Comparison of ENCODE assay signal across 12 cellular contexts in genomic region chr11:1880746-1881441, GRCh38. TPM values are rescaled to one million over a fixed set of nuclear protein-coding genes. Genes with fewer than 3 reads are reported as not detected.
DNase-seq lines count a peak whose midpoint lies in the region; ATAC-seq and TF ChIP-seq lines count a peak whose summit lies in the region.
"Had no signal": no experiment of that assay in that cellular context is flagged by ENCODE, and none has a peak within 500 bp of the region (broad histone marks: within the 10 kb centered on the region; RNA-seq: fewer than 3 reads in every experiment).

No MANE protein-coding gene starts in this region.

- no peak overlapping the region for H3K27ac Mint-ChIP-seq in activated CD8-positive, alpha-beta T cell treated with anti-CD3 and anti-CD28 coated beads, Interleukin-2, amount 10 ng/mL, durations not matched to agents 7 days and 5 days
- H3K27ac Mint-ChIP-seq in mesothelial cell of epicardium = peak overlapping the region; percentile 90

- no peak for TF ChIP-seq CTCF in mesothelial cell of epicardium (IDR thresholded peaks at IDR 0.05; ENCODE audit: unreplicated experiment)

- CTCF ChIA-PET in activated CD8-positive, alpha-beta T cell treated with anti-CD3 and anti-CD28 coated beads, Interleukin-2, amount 10 ng/mL, durations not matched to agents 7 days and 5 days (lab: Charles Lee) = interaction anchor here (1.8 to 2.4 kb wide), 6 partner anchors 25 to 270 kb away, joined by 7 to 23 read pairs (median 16); partner anchors contain the start of gene LSP1

- no peaks in the 10 kb centered on the region for H3K9me3 Mint-ChIP-seq in activated CD8-positive, alpha-beta T cell treated with anti-CD3 and anti-CD28 coated beads, Interleukin-2, amount 10 ng/mL, durations not matched to agents 7 days and 5 days (ENCODE audit: insufficient read depth)
- H3K9me3 Mint-ChIP-seq in mesothelial cell of epicardium = no peaks in the 10 kb centered on the region
- H3K9me3 Mint-ChIP-seq: central memory CD8-positive, alpha-beta T cell; naive thymus-derived CD4-positive, alpha-beta T cell had no signal

- H3K9ac ChIP-seq in subcutaneous abdominal adipose tissue (ENCODE audit: low read length in 5 of 5) = peak overlapping the region in 4 of 5 donors; percentile 22 to 71 (median 56)

- no peaks in the 10 kb centered on the region for H3K36me3 Mint-ChIP-seq in activated CD8-positive, alpha-beta T cell treated with anti-CD3 and anti-CD28 coated beads, Interleukin-2, amount 10 ng/mL, durations not matched to agents 7 days and 5 days (ENCODE audit: low read depth)
- no peaks in the 10 kb centered on the region for H3K36me3 Mint-ChIP-seq in mesothelial cell of epicardium

- peaks cover 2 to 38% (median 15%) of the 10 kb centered on the region in 5 donors for H3K27me3 ChIP-seq in subcutaneous abdominal adipose tissue (ENCODE audit: control insufficient read depth in 5 of 5, insufficient read depth in 4 of 5, low read length in 5 of 5)

- DNase-seq in activated CD4-positive, alpha-beta T cell treated with anti-CD3 and anti-CD28 coated beads for 48 hours = peak; percentile 2
- no peak for DNase-seq in activated CD4-positive, alpha-beta T cell treated with anti-CD3 and anti-CD28 coated beads, Interleukin-2, amount 50 U/mL, for 48 hours
- no peak for DNase-seq in activated CD8-positive, alpha-beta T cell treated with anti-CD3 and anti-CD28 coated beads, Interleukin-2, amount 10 ng/mL, durations not matched to agents 7 days and 5 days
- DNase-seq in mesothelial cell of epicardium (ENCODE audit: low spot score in 2 of 2, unreplicated experiment in 2 of 2) = peak in 1 of 2 experiments; percentile 12
- DNase-seq in substantia nigra (lab: John Stamatoyannopoulos, UW) = no peak
- no peak for DNase-seq in HuH-7 (ENCODE audit: low spot score)
- no peak for DNase-seq in left colon
- DNase-seq: ACHN had no signal

- H3K4me1 Mint-ChIP-seq in activated CD8-positive, alpha-beta T cell treated with anti-CD3 and anti-CD28 coated beads, Interleukin-2, amount 10 ng/mL, durations not matched to agents 7 days and 5 days (ENCODE audit: low read depth) = peaks cover 16% of the 10 kb centered on the region
- peaks cover 22% of the 10 kb centered on the region for H3K4me1 Mint-ChIP-seq in mesothelial cell of epicardium

- H3K27ac ChIP-seq in subcutaneous abdominal adipose tissue (ENCODE audit: low read depth, low read length) = peak overlapping the region; percentile 95
- H3K27ac ChIP-seq in substantia nigra (ENCODE audit: low read depth, low read length, poor library complexity, severe bottlenecking) = no peak overlapping the region

- no peaks in the 10 kb centered on the region for H3K9me3 ChIP-seq in subcutaneous abdominal adipose tissue (ENCODE audit: control insufficient read depth in 5 of 5, low read length in 5 of 5)

- H3K4me3 Mint-ChIP-seq in activated CD8-positive, alpha-beta T cell treated with anti-CD3 and anti-CD28 coated beads, Interleukin-2, amount 10 ng/mL, durations not matched to agents 7 days and 5 days = no peak overlapping the region
- H3K4me3 Mint-ChIP-seq in mesothelial cell of epicardium = no peak overlapping the region
- H3K4me3 Mint-ChIP-seq: central memory CD8-positive, alpha-beta T cell; naive thymus-derived CD4-positive, alpha-beta T cell had no signal

- peak overlapping the region in 2 of 5 donors; percentile 5 to 15 for H3K4me3 ChIP-seq in subcutaneous abdominal adipose tissue (ENCODE audit: low read depth in 1 of 5, low read length in 5 of 5)

- intact Hi-C loops in left colon (cut with DNase I, micrococcal nuclease) = no loop called here

- H3K36me3 ChIP-seq in subcutaneous abdominal adipose tissue (ENCODE audit: control insufficient read depth in 5 of 5, insufficient read depth in 5 of 5, low read length in 5 of 5) = peaks cover 9 to 29% (median 23%) of the 10 kb centered on the region in 5 donors

- H3K27me3 Mint-ChIP-seq in activated CD8-positive, alpha-beta T cell treated with anti-CD3 and anti-CD28 coated beads, Interleukin-2, amount 10 ng/mL, durations not matched to agents 7 days and 5 days (ENCODE audit: low read depth) = no peaks in the 10 kb centered on the region
- H3K27me3 Mint-ChIP-seq in mesothelial cell of epicardium (ENCODE audit: low read depth) = no peaks in the 10 kb centered on the region
- H3K27me3 Mint-ChIP-seq: central memory CD8-positive, alpha-beta T cell; naive thymus-derived CD4-positive, alpha-beta T cell had no signal

- POLR2A ChIA-PET in activated CD8-positive, alpha-beta T cell treated with anti-CD3 and anti-CD28 coated beads, Interleukin-2, amount 10 ng/mL, durations not matched to agents 7 days and 5 days (lab: Charles Lee) = interaction anchor here (0.5 to 0.6 kb wide), 3 partner anchors 110 to 247 kb away, joined by 3 to 5 read pairs (median 3); no protein-coding TSS in a partner anchor

- peaks cover 3 to 64% (median 59%) of the 10 kb centered on the region in 5 donors for H3K4me1 ChIP-seq in subcutaneous abdominal adipose tissue (ENCODE audit: control insufficient read depth in 5 of 5, insufficient read depth in 5 of 5, low read length in 5 of 5)

- ATAC-seq in activated CD8-positive, alpha-beta T cell treated with anti-CD3 and anti-CD28 coated beads, Interleukin-2, amount 10 ng/mL, durations not matched to agents 7 days and 5 days = peak; percentile 7
- no peak for ATAC-seq in left colon

RNA-seq across cellular contexts. Expression of gene PRR33, which starts 10.8 kb away (rescaled TPM):
- total RNA-seq in activated CD8-positive, alpha-beta T cell treated with anti-CD3 and anti-CD28 coated beads, Interleukin-2, amount 10 ng/mL, durations not matched to agents 7 days and 5 days = under 1 TPM in 1 of 2 experiments, not detected in 1; 0.08 TPM
- not detected in 3 replicates for total RNA-seq in mesothelial cell of epicardium
- total RNA-seq in left colon = not detected
- total RNA-seq: SK-MEL-5 had no signal

RNA-seq across cellular contexts. Expression of gene LSP1, which starts 28.0 kb away (rescaled TPM):
- total RNA-seq in activated CD8-positive, alpha-beta T cell treated with anti-CD3 and anti-CD28 coated beads, Interleukin-2, amount 10 ng/mL, durations not matched to agents 7 days and 5 days = 100 to 1,000 TPM; 463 to 477 TPM
- total RNA-seq in mesothelial cell of epicardium (4.9 to 5.2 TPM (median 4.9 TPM) in 3 replicates), left colon (10 to 100 TPM in 1 of 2 donors, 1 to 10 TPM in 1; 9.9 to 28.6 TPM)
- total RNA-seq: SK-MEL-5 had no signal

RNA-seq across cellular contexts. Expression of gene TNNT3, which starts 38.6 kb away (rescaled TPM):
- 1 to 10 TPM; 2.6 to 2.8 TPM for total RNA-seq in activated CD8-positive, alpha-beta T cell treated with anti-CD3 and anti-CD28 coated beads, Interleukin-2, amount 10 ng/mL, durations not matched to agents 7 days and 5 days
- 15.2 to 19.0 TPM (median 18.0 TPM) in 3 replicates for total RNA-seq in mesothelial cell of epicardium
- under 1 TPM in 1 of 2 donors, not detected in 1; 0.73 TPM for total RNA-seq in left colon
- total RNA-seq: SK-MEL-5 had no signal

RNA-seq across cellular contexts. Expression of gene TNNI2, which starts 42.1 kb away (rescaled TPM):
- under 1 TPM in 1 of 2 experiments, not detected in 1; 0.50 TPM for total RNA-seq in activated CD8-positive, alpha-beta T cell treated with anti-CD3 and anti-CD28 coated beads, Interleukin-2, amount 10 ng/mL, durations not matched to agents 7 days and 5 days
- total RNA-seq in mesothelial cell of epicardium = 0.59 to 1.3 TPM in 2 of 3 replicates, not detected in the other
- total RNA-seq in left colon = under 1 TPM in 1 of 2 donors, not detected in 1; 0.92 TPM
- total RNA-seq: SK-MEL-5 had no signal

RNA-seq across cellular contexts. Expression of gene SYT8, which starts 46.1 kb away (rescaled TPM):
- not detected for total RNA-seq in activated CD8-positive, alpha-beta T cell treated with anti-CD3 and anti-CD28 coated beads, Interleukin-2, amount 10 ng/mL, durations not matched to agents 7 days and 5 days
- total RNA-seq in mesothelial cell of epicardium (1.2 to 2.1 TPM (median 1.9 TPM) in 3 replicates), left colon (1 to 10 TPM in 1 of 2 donors, under 1 TPM in 1; 0.75 to 4.6 TPM)
- total RNA-seq: naive thymus-derived CD4-positive, alpha-beta T cell; SK-MEL-5 had no signal

Comparison
In these comparisons a context has a peak if more than half of its experiments do, and no peak if none do; other contexts are left out.
1. RNA of gene LSP1, which starts 28.0 kb away (total RNA-seq): 463 to 477 TPM in activated CD8-positive, alpha-beta T cell treated with anti-CD3 and anti-CD28 coated beads, Interleukin-2, amount 10 ng/mL, durations not matched to agents 7 days and 5 days; 9.9 to 28.6 TPM in left colon and 4.9 to 5.2 TPM in mesothelial cell of epicardium; every median in the first group is over 10 times any median in the second.